ENCODE assay signal across 8 cellular contexts in the genomic region with DNA sequence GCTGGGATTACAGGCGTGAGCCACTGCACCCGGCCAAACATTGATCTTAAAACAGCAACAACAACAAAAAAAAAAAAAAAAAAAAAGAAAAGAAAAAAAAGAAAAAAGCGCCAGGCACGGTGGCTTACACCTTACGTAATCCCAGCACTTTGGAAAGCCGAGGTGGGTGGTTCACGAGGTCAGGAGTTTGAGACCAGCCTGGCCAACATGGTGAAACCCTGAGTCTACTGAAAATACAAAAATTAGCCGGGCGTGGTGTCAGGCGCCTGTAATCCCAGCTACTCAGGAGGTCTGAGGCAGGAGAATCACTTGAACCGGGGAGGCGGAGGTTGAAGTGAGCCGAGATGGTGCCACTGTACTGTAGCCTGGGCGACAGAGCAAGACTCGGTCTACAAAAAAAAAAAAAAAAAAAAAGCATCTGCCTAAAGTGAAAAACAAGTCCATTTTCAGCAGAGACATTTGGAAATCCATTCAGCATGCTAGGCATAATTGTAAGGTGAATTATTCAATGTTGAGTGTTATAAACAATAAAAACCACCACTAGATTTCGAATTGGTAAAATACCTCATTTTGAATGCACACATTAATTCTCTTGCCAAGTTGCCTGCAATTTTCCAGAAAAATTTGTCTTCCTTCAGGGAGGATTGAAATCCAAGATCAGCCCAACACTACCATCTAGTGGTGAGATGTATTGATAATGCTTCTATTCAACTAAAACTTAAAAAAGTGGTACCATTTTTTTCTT. TPM values are rescaled to one million over a fixed set of nuclear protein-coding genes. Genes with fewer than 3 reads are reported as not detected.
A peak's percentile ranks its signal among the peaks of the same experiment; 100 is the strongest.
DNase-seq lines count a peak whose midpoint lies in the region; ATAC-seq, FAIRE-seq and TF ChIP-seq lines count a peak whose summit lies in the region.

No MANE protein-coding gene starts in this region.

- H3K4me3 Mint-ChIP-seq in type B pancreatic cell: no peak overlapping the region

- no peak for TF ChIP-seq EP300 in K562 (IDR thresholded peaks at IDR 0.05; ENCODE audit: low read length)

- no peaks in the 10 kb centered on the region for H3K79me2 ChIP-seq in K562 (ENCODE audit: control insufficient read depth, insufficient read depth, low read length)

- POLR2A ChIA-PET in K562 (lab: Yijun Ruan, JAX): interaction anchor here (1.0 kb wide), 1 partner anchor 10 kb away, joined by 4 read pairs; no protein-coding TSS in a partner anchor

- H4K20me1 ChIP-seq in K562 (replicated peaks; ENCODE audit: control insufficient read depth, insufficient read depth, low read length): no peaks in the 10 kb centered on the region

- no peak overlapping the region for H2AFZ ChIP-seq in K562 (ENCODE audit: low read depth, low read length)

- FAIRE-seq in K562 (lab: Jason Lieb, UNC) (peak; percentile 82), islet of Langerhans (lab: Jason Lieb, UNC) (peak; percentile 96)

- intact Hi-C loops in K562 (cut with micrococcal nuclease): loop anchor here (1.0 to 2.0 kb wide), 4 partner anchors 42 to 140 kb away; no protein-coding TSS in a partner anchor

- ATAC-seq in K562: peak; percentile 64

- CTCF ChIA-PET in K562 (lab: Yijun Ruan, JAX; ENCODE audit: low intra/inter-chr PET ratio): interaction anchor here (0.6 to 4.1 kb wide), 18 partner anchors 8 to 208 kb away, joined by 3 to 66 read pairs (median 4); a partner anchor contains a TSS

- H3K9me1 ChIP-seq in K562 (ENCODE audit: control insufficient read depth, insufficient read depth, low read length): no peaks in the 10 kb centered on the region

- no peaks in the 10 kb centered on the region for H3K4me1 ChIP-seq in K562 (replicated peaks in 1 of 2; ENCODE audit: control insufficient read depth in 2 of 2, insufficient read depth in 2 of 2, low read length in 2 of 2)

- H3K4me1 Mint-ChIP-seq in type B pancreatic cell (ENCODE audit: unreplicated experiment): no peaks in the 10 kb centered on the region

- 55% methylated on average over 8 of the region's 16 CpGs for whole genome bisulfite sequencing in K562 (ENCODE audit: insufficient coverage, low coverage, missing lambda C conversion rate)

- peaks cover 18% of the 10 kb centered on the region; the same call in 2 of the 3 replicates for H3K36me3 ChIP-seq in K562 (ENCODE audit: control insufficient read depth, insufficient read depth, low read length)

- H3K9me3 ChIP-seq in K562 (replicated peaks; ENCODE audit: control insufficient read depth, insufficient read depth, low read depth, low read length): no peaks in the 10 kb centered on the region

- in situ Hi-C loops in K562 (cut with MboI): loop anchor here (5.0 kb wide), 2 partner anchors 93 to 137 kb away; no protein-coding TSS in a partner anchor

- no peak overlapping the region for H3K9ac ChIP-seq in K562 (ENCODE audit: insufficient read depth in 1 of 2, low read depth in 2 of 2, low read length in 2 of 2)

- peak; percentile 74 for TF ChIP-seq CTCF in AG10803 (conservative IDR thresholded peaks at IDR 0.05; ENCODE audit: low read length)
- TF ChIP-seq CTCF in GM12875 (IDR thresholded peaks at IDR 0.05; ENCODE audit: borderline replicate concordance, insufficient read depth, low read depth, low read length): peak; percentile 36; the same call in 1 of the 2 replicates
- TF ChIP-seq CTCF in K562 (IDR thresholded peaks at IDR 0.05 in 2 of 3, conservative IDR thresholded peaks at IDR 0.05 in 1 of 3; ENCODE audit: insufficient read depth in 2 of 3, low read depth in 1 of 3, low read length in 3 of 3): peak; percentile 52 to 87 (median 54); a peak in 5 of 6 replicates
- peak; percentile 91 for TF ChIP-seq CTCF in type B pancreatic cell (conservative IDR thresholded peaks at IDR 0.05)

- H3K27ac Mint-ChIP-seq in type B pancreatic cell: no peak overlapping the region

- peak; percentile 85 for DNase-seq in AG10803 (ENCODE audit: low read depth)
- DNase-seq in NCI-H2227 (lab: John Stamatoyannopoulos, UW; ENCODE audit: unreplicated experiment): peak; percentile 77
- peak; percentile 51 to 82 (median 54) for DNase-seq in K562 (ENCODE audit: extremely low read depth in 1 of 4, low spot score in 3 of 4)
- no peak for DNase-seq in type B pancreatic cell (ENCODE audit: extremely low spot score, unreplicated experiment)
- no peak for DNase-seq in ecto neural progenitor cell (ENCODE audit: low spot score)
- DNase-seq in NCI-H226: no peak

- no peaks in the 10 kb centered on the region for H3K27me3 ChIP-seq in K562 (ENCODE audit: control insufficient read depth in 2 of 2, insufficient read depth in 2 of 2, low read length in 2 of 2)

- peaks cover 2% of the 10 kb centered on the region for H3K9me3 Mint-ChIP-seq in type B pancreatic cell

- no TSS peak for BruUV-seq in K562 (replicated peaks; lab: Mats Ljungman, UMichigan)

- H3K27me3 Mint-ChIP-seq in type B pancreatic cell: no peaks in the 10 kb centered on the region

- no peak overlapping the region for H3K4me2 ChIP-seq in K562 (ENCODE audit: insufficient read depth, low read length)

- peaks cover 16% of the 10 kb centered on the region for H3K36me3 Mint-ChIP-seq in type B pancreatic cell

- no peak overlapping the region for H3K27ac ChIP-seq in K562 (ENCODE audit: extremely low read depth, low read depth, low read length)

- no peak for TF ChIP-seq POLR2A in K562 (conservative IDR thresholded peaks at IDR 0.05)

- peak; percentile 92 to 94 for TF ChIP-seq RAD21 in K562 (CRISPR knock-in tag; conservative IDR thresholded peaks at IDR 0.05 in 1 of 2, IDR thresholded peaks at IDR 0.05 in 1 of 2)

- no peak overlapping the region for H3K4me3 ChIP-seq in AG10803 (ENCODE audit: low read length)
- no peak overlapping the region for H3K4me3 ChIP-seq in GM12875 (ENCODE audit: low read depth, low read length)
- H3K4me3 ChIP-seq in K562: no peak overlapping the region

TF ChIP-seq in K562, 482 proteins besides CTCF, POLR2A, EP300 and RAD21 (continues in another document):
- TF ChIP-seq SMC3 (conservative IDR thresholded peaks at IDR 0.05; ENCODE audit: insufficient read depth, low read depth, low read length): peak; percentile 74; the same call in 1 of the 2 replicates
- peak; percentile 68 for TF ChIP-seq ZNF384 (IDR thresholded peaks at IDR 0.05; ENCODE audit: low read depth, low read length)
- TF ChIP-seq, protein P1, sequence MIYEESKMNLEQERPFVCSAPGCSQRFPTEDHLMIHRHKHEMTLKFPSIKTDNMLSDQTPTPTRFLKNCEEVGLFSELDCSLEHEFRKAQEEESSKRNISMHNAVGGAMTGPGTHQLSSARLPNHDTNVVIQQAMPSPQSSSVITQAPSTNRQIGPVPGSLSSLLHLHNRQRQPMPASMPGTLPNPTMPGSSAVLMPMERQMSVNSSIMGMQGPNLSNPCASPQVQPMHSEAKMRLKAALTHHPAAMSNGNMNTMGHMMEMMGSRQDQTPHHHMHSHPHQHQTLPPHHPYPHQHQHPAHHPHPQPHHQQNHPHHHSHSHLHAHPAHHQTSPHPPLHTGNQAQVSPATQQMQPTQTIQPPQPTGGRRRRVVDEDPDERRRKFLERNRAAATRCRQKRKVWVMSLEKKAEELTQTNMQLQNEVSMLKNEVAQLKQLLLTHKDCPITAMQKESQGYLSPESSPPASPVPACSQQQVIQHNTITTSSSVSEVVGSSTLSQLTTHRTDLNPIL (CRISPR knock-in tag; IDR thresholded peaks at IDR 0.05): no peak
- 0 out of 2 replicates have a peak, but pooled peaks have one; percentile 33 for TF ChIP-seq NFATC3 (IDR thresholded peaks at IDR 0.05)
- TF ChIP-seq, protein P2, sequence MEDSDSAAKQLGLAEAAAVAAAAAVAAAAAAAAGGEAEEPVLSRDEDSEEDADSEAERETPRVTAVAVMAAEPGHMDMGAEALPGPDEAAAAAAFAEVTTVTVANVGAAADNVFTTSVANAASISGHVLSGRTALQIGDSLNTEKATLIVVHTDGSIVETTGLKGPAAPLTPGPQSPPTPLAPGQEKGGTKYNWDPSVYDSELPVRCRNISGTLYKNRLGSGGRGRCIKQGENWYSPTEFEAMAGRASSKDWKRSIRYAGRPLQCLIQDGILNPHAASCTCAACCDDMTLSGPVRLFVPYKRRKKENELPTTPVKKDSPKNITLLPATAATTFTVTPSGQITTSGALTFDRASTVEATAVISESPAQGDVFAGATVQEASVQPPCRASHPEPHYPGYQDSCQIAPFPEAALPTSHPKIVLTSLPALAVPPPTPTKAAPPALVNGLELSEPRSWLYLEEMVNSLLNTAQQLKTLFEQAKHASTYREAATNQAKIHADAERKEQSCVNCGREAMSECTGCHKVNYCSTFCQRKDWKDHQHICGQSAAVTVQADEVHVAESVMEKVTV (CRISPR knock-in tag; IDR thresholded peaks at IDR 0.05): peak; percentile 87
- TF ChIP-seq GATA2 (CRISPR knock-in tag; IDR thresholded peaks at IDR 0.05): peak; percentile 82
- TF ChIP-seq ZNF766 (CRISPR knock-in tag; conservative IDR thresholded peaks at IDR 0.05): no peak

RNA-seq across cellular contexts. Expression of a gene that starts 8.0 kb away (rescaled TPM):
- 179 and 195 TPM in 2 replicates for total RNA-seq in K562 (2011; cell fraction: chromatin; rRNA removed; ENCODE audit: low replicate concordance)
- 134 and 135 TPM in 2 replicates for total RNA-seq in K562 (2011; cell fraction: nucleolus; rRNA removed)
- total RNA-seq in K562 (2011; cell fraction: nucleoplasm; rRNA removed): 198 and 302 TPM in 2 replicates
- total RNA-seq in K562 (2014; rRNA removed) (14.4 and 19.3 TPM in 2 replicates), K562 (2014; rRNA removed; fragmentation: Illumina TruSeq; extraction: Trizol) (17.8 and 21.2 TPM in 2 replicates), K562 (2015; rRNA removed; fragmentation: Illumina TruSeq; extraction: Trizol) (14.1 and 15.4 TPM in 2 replicates), K562 (2021) (21.0 and 24.3 TPM in 2 replicates), type B pancreatic cell (ENCODE audit: low replicate concordance) (32.5 and 59.7 TPM in 2 replicates)
- polyA plus RNA-seq in K562 (2011; rRNA removed) (41.9 and 47.5 TPM in 2 replicates), K562 (2014; fragmentation: Illumina TruSeq; extraction: Trizol) (21.3 and 23.4 TPM in 2 replicates), K562 (2014; fragmentation: Nextera tagmentation; extraction: Ambion mirVana) (1 to 10 TPM; 6.1 to 8.7 TPM), K562 (2014; rRNA removed) (25.2 and 32.5 TPM in 2 replicates)
- polyA plus RNA-seq in K562 (2011; cell fraction: cytosol; rRNA removed): 36.7 and 58.5 TPM in 2 replicates
- 62.9 and 73.2 TPM in 2 replicates for polyA plus RNA-seq in K562 (2011; cell fraction: nucleus; rRNA removed)
- 16.6 and 23.6 TPM in 2 replicates for polyA plus RNA-seq in K562 (2012)
- 72.4 and 76.9 TPM in 2 replicates for polyA minus RNA-seq in K562 (2011; rRNA and poly(A)+ RNA removed)
- 21.6 and 27.5 TPM in 2 replicates for polyA minus RNA-seq in K562 (2011; cell fraction: cytosol; rRNA and poly(A)+ RNA removed)
- polyA minus RNA-seq in K562 (2011; cell fraction: nucleus; rRNA and poly(A)+ RNA removed): 25.8 and 33.0 TPM in 2 replicates

Comparison
In these comparisons a context has a peak if more than half of its experiments do, and no peak if none do; other contexts are left out.
1. DNase-seq: peak in AG10803 (single experiment), NCI-H2227 (single experiment) and K562 (4 of 4); none in type B pancreatic cell (single experiment), ecto neural progenitor cell (single experiment) and NCI-H226 (single experiment).
2. CTCF ChIP-seq: peak in every context shown above with its lines; median percentile 91 in type B pancreatic cell; 74 in AG10803; 54 in K562; 36 in GM12875.